ENCODE assay signal across 21 cellular contexts in genomic region chr19:49651871-49652722, GRCh38.
"Had no signal": no experiment of that assay in that cellular context is flagged by ENCODE, and none has a peak within 500 bp of the region (broad histone marks: within the 10 kb centered on the region; RNA-seq: fewer than 3 reads in every experiment).

No MANE protein-coding gene starts in this region.

- H3K9ac ChIP-seq: KMS-11 had no signal

- H3K4me2 ChIP-seq: KMS-11 had no signal

- H3K27ac ChIP-seq: KMS-11 had no signal

- FAIRE-seq: RCC 7860 had no signal

- DNase-seq: IMR-90, Kasumi-1, MM.1S, NCI-H1092 treated with DMSO at 0.1 percent for 48 hours, NCI-H1436, NCI-H187, NCI-H2029, NCI-H2081 treated with DMSO at 0.1 percent for 48 hours, NCI-H2171, NCI-H226, NCI-H446, NCI-H510A, NCI-H524 treated with DMSO at 0.1 percent for 48 hours, NCI-H69, NCI-H774, RPMI8226, SHP77, T-helper 1 cell had no signal

- ATAC-seq: SK-N-SH treated with all-trans-retinoic acid at 6 μM for 48 hours had no signal
